1 cellular context compared by ENCODE assay signal in the genomic region with DNA sequence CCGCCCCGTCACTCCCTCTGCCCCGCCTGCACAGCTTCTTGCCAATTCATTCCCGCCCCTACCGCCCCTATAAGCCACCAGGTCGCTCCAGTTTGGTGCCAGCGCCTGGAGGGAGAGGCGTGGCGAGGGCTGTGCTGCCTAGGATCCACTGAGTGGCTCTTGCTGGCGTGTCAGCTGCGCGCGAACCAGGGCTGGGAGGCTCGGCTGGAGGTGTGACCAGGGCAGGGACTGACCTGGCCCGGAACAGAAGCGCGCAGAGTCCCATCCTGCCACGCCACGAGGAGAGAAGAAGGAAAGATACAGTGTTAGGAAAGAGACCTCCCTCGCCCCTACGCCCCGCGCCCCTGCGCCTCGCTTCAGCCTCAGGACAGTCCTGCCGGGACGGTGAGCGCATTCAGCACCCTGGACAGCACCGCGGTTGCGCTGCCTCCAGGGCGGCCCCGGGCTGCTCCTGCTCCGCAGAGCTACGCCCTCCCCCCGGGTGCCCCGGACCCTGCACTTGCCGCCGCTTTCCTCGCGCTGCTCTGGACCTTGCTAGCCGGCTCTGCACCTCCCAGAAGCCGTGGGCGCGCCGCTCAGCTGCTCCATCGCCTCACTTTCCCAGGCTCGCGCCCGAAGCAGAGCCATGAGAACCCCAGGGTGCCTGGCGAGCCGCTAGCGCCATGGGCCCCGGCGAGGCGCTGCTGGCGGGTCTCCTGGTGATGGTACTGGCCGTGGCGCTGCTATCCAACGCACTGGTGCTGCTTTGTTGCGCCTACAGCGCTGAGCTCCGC.
A peak's percentile ranks its signal among the peaks of the same experiment; 100 is the strongest.
TF ChIP-seq lines count a peak whose summit lies in the region.

A gene with protein sequence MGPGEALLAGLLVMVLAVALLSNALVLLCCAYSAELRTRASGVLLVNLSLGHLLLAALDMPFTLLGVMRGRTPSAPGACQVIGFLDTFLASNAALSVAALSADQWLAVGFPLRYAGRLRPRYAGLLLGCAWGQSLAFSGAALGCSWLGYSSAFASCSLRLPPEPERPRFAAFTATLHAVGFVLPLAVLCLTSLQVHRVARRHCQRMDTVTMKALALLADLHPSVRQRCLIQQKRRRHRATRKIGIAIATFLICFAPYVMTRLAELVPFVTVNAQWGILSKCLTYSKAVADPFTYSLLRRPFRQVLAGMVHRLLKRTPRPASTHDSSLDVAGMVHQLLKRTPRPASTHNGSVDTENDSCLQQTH (plus strand): TSS at position 72 of the 773 bp plus-strand sequence. CDS start 591 bp downstream, at position 663.

TF ChIP-seq in IMR-90, 13 proteins besides CTCF, POLR2A, EP300 and RAD21 (continued from another document):
- TF ChIP-seq FOS (IDR thresholded peaks at IDR 0.05; ENCODE audit: low read depth, low read length) (no peak), CHD1 (IDR thresholded peaks at IDR 0.05; ENCODE audit: low read depth, low read length) (no peak), SMC3 (IDR thresholded peaks at IDR 0.05; ENCODE audit: low read depth, low read length) (no peak), RCOR1 (IDR thresholded peaks at IDR 0.05; ENCODE audit: insufficient replicate concordance, low read length) (no peak), MAZ (IDR thresholded peaks at IDR 0.05; ENCODE audit: borderline replicate concordance, low read depth, low read length) (peak; percentile 48; the same call in 1 of the 2 replicates)
